ENCODE assay signal across 15 cellular contexts in the genomic region with DNA sequence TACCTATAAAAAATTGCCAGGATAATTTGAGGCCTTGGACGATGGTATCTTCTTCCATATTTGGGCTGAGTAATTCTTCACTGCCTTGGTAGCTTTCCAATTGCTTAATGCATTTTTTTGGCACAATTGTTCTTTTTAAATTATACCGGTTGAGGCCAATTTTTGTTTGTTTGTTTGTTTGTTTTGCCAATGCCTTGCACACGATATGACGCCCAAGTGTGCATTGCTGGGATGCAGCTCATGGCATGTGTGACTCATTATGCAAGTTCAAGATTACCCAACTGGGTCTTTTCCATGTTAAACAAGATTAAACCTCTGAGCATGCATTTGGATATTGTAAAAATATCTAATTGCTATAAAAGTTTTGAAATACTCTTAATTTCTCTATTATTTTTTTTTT.
"Had no signal": no experiment of that assay in that cellular context is flagged by ENCODE, and none has a peak within 500 bp of the region (broad histone marks: within the 10 kb centered on the region; RNA-seq: fewer than 3 reads in every experiment).

No MANE protein-coding gene starts in this region.

- H3K4me3 ChIP-seq: ascending aorta, gastrocnemius medialis, heart left ventricle, tibial nerve had no signal

- ATAC-seq: activated CD4-positive, CD25-positive, alpha-beta regulatory T cell treated with anti-CD3 and anti-CD28 coated beads, Interleukin-2, amount 50 U/mL, for 24 hours; esophagus mucosa; gastrocnemius medialis; heart left ventricle; natural killer cell; stimulated activated memory B cell treated with anti-CD40 and anti-IgM and Interleukin-4, amounts not matched to agents 10 μg/mL and 1 μg/mL and 100 μg/mL, for 72 hours had no signal

- FAIRE-seq: endometrium had no signal

- DNase-seq: activated naive CD4-positive, alpha-beta T cell treated with Interleukin-2 at 50 U/mL for 16 hours; gastrocnemius medialis; heart left ventricle; immature natural killer cell; mesendoderm; natural killer cell; stimulated activated CD4-positive, alpha-beta T cell treated with anti-CD3 and anti-CD28 coated beads, Interleukin-2, amount 100 ng/mL, for 48 hours; substantia nigra; T-helper 9 cell had no signal
